8 cellular contexts compared by ENCODE assay signal in genomic region chr9:12884736-12885395, GRCh38.
DNase-seq lines count a peak whose midpoint lies in the region; ATAC-seq and TF ChIP-seq lines count a peak whose summit lies in the region.

No MANE protein-coding gene starts in this region.

- H3K4me1 Mint-ChIP-seq in MCF 10A (ENCODE audit: insufficient read depth, unreplicated experiment): peaks cover 13% of the 10 kb centered on the region
- no peaks in the 10 kb centered on the region for H3K4me1 Mint-ChIP-seq in activated CD8-positive, alpha-beta T cell treated with anti-CD3 and anti-CD28 coated beads, Interleukin-2, amount 10 ng/mL, durations not matched to agents 7 days and 5 days (ENCODE audit: low read depth)

- DNase-seq in AG09319 (ENCODE audit: extremely low read depth, low read depth) (peak; percentile 63), NCI-H1048 (lab: John Stamatoyannopoulos, UW) (peak; percentile 9), MCF 10A (ENCODE audit: unreplicated experiment) (peak; percentile 84), right lobe of liver (no peak), DMS79 treated with DMSO at 0.1 percent for 48 hours (lab: John Stamatoyannopoulos, UW) (no peak), DMS79 (lab: John Stamatoyannopoulos, UW) (no peak)
- DNase-seq in activated CD8-positive, alpha-beta T cell treated with anti-CD3 and anti-CD28 coated beads, Interleukin-2, amount 10 ng/mL, durations not matched to agents 7 days and 5 days: no peak

- H3K4me1 ChIP-seq in right lobe of liver: peaks cover 0 to 8% (median 0%) of the 10 kb centered on the region in 4 donors

- peaks cover 1% of the 10 kb centered on the region for H3K9me3 Mint-ChIP-seq in MCF 10A (ENCODE audit: unreplicated experiment)
- H3K9me3 Mint-ChIP-seq in activated CD8-positive, alpha-beta T cell treated with anti-CD3 and anti-CD28 coated beads, Interleukin-2, amount 10 ng/mL, durations not matched to agents 7 days and 5 days (ENCODE audit: insufficient read depth): peaks cover 9% of the 10 kb centered on the region

- no peak overlapping the region for H3K27ac Mint-ChIP-seq in MCF 10A (ENCODE audit: low read depth, unreplicated experiment)
- H3K27ac Mint-ChIP-seq in activated CD8-positive, alpha-beta T cell treated with anti-CD3 and anti-CD28 coated beads, Interleukin-2, amount 10 ng/mL, durations not matched to agents 7 days and 5 days: no peak overlapping the region

- H3K4me3 ChIP-seq in right lobe of liver: no peak overlapping the region

- ATAC-seq in right lobe of liver: peak; percentile 46 to 74 (median 68)
- ATAC-seq in GM21423 (IDR thresholded peaks at IDR 0.05; ENCODE audit: unreplicated experiment): no peak
- ATAC-seq in activated CD8-positive, alpha-beta T cell treated with anti-CD3 and anti-CD28 coated beads, Interleukin-2, amount 10 ng/mL, durations not matched to agents 7 days and 5 days: no peak

- no TSS peak for BruUV-seq in MCF 10A (replicated peaks; lab: Mats Ljungman, UMichigan)

- POLR2A ChIA-PET in MCF 10A (lab: Yijun Ruan, JAX): interaction anchor here (0.9 to 1.7 kb wide), 9 partner anchors 87 to 165 kb away, joined by 3 to 9 read pairs (median 5); partner anchors contain the start of gene LURAP1L
- POLR2A ChIA-PET in activated CD8-positive, alpha-beta T cell treated with anti-CD3 and anti-CD28 coated beads, Interleukin-2, amount 10 ng/mL, durations not matched to agents 7 days and 5 days (lab: Charles Lee): no interaction called here

- TF ChIP-seq CTCF in AG09319 (IDR thresholded peaks at IDR 0.05; ENCODE audit: low read depth, low read length): peak; percentile 53
- TF ChIP-seq CTCF in MCF 10A (IDR thresholded peaks at IDR 0.05; ENCODE audit: unreplicated experiment): peak; percentile 62
- TF ChIP-seq CTCF in right lobe of liver (IDR thresholded peaks at IDR 0.05): peak; percentile 49 to 69 (median 55)

- no peaks in the 10 kb centered on the region for H3K36me3 Mint-ChIP-seq in MCF 10A (ENCODE audit: insufficient read depth, unreplicated experiment)
- no peaks in the 10 kb centered on the region for H3K36me3 Mint-ChIP-seq in activated CD8-positive, alpha-beta T cell treated with anti-CD3 and anti-CD28 coated beads, Interleukin-2, amount 10 ng/mL, durations not matched to agents 7 days and 5 days (ENCODE audit: low read depth)

- 39% methylated on average over 4 of the region's 4 CpGs for WGBS in right lobe of liver (ENCODE audit: insufficient coverage, low coverage, low lambda C conversion rate, missing lambda C conversion rate)

- CTCF ChIA-PET in MCF 10A (lab: Yijun Ruan, JAX): interaction anchor here (0.5 to 1.7 kb wide), 19 partner anchors 30 to 1837 kb away, joined by 3 to 75 read pairs (median 5); partner anchors contain the start of gene LURAP1L
- CTCF ChIA-PET in activated CD8-positive, alpha-beta T cell treated with anti-CD3 and anti-CD28 coated beads, Interleukin-2, amount 10 ng/mL, durations not matched to agents 7 days and 5 days (lab: Charles Lee): no interaction called here

- H3K36me3 ChIP-seq in right lobe of liver: no peaks in the 10 kb centered on the region

- no peaks in the 10 kb centered on the region for H3K27me3 Mint-ChIP-seq in MCF 10A (ENCODE audit: insufficient read depth, unreplicated experiment)
- no peaks in the 10 kb centered on the region for H3K27me3 Mint-ChIP-seq in activated CD8-positive, alpha-beta T cell treated with anti-CD3 and anti-CD28 coated beads, Interleukin-2, amount 10 ng/mL, durations not matched to agents 7 days and 5 days (ENCODE audit: low read depth)

- no peak overlapping the region for H3K27ac ChIP-seq in right lobe of liver

- no peaks in the 10 kb centered on the region for H3K27me3 ChIP-seq in right lobe of liver

- intact Hi-C loops in MCF 10A (cut with micrococcal nuclease) (loop anchor here (1.0 to 2.0 kb wide), 5 partner anchors 71 to 204 kb away; no protein-coding TSS in a partner anchor), right lobe of liver (cut with DNase I) (no loop called here)

- no peak overlapping the region for H3K4me3 Mint-ChIP-seq in MCF 10A (ENCODE audit: unreplicated experiment)
- no peak overlapping the region for H3K4me3 Mint-ChIP-seq in activated CD8-positive, alpha-beta T cell treated with anti-CD3 and anti-CD28 coated beads, Interleukin-2, amount 10 ng/mL, durations not matched to agents 7 days and 5 days

- no peaks in the 10 kb centered on the region for H3K9me3 ChIP-seq in right lobe of liver

- TF ChIP-seq POLR2A in right lobe of liver (IDR thresholded peaks at IDR 0.05): no peak

Comparison
In these comparisons a context has a peak if more than half of its experiments do, and no peak if none do; other contexts are left out.
1. DNase-seq: peak in AG09319 (single experiment), NCI-H1048 (single experiment) and MCF 10A (single experiment); none in right lobe of liver (0 of 3), DMS79 treated with DMSO at 0.1 percent for 48 hours (single experiment), DMS79 (single experiment) and activated CD8-positive, alpha-beta T cell treated with anti-CD3 and anti-CD28 coated beads, Interleukin-2, amount 10 ng/mL, durations not matched to agents 7 days and 5 days (single experiment).
2. ATAC-seq: peak in right lobe of liver (4 of 4); none in GM21423 (single experiment) and activated CD8-positive, alpha-beta T cell treated with anti-CD3 and anti-CD28 coated beads, Interleukin-2, amount 10 ng/mL, durations not matched to agents 7 days and 5 days (single experiment).
3. Peak in every context shown above with its lines, with median percentiles within 50 percentile points of each other: CTCF ChIP-seq.